Comparison of ENCODE assay signal across 19 cellular contexts in the genomic region with DNA sequence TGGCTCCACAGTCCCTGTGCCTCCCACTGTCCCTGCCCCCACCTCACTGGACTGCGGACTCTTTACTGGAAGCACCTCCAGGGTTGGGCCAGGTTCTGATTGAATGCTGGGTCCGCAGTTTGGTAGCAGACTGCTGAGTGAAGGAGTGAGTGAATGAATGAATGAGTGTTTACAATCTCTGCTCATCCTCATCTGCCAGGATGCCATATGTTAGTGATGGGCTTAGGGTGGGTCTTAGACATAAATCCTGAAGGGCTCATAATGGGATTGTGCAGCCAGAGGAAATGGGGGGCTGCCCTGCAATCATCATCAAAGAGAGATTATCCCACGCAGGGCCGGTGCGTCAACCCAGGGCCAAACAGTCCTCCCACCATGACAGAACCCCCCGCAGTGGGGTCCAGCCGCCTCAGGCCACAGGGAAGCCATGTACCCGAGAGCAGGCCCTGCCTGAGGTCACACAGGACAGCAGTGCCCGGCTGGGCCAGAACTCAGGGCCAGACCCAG. TPM values are rescaled to one million over a fixed set of nuclear protein-coding genes. Genes with fewer than 3 reads are reported as not detected.
"Had no signal": no experiment of that assay in that cellular context is flagged by ENCODE, and none has a peak within 500 bp of the region (broad histone marks: within the 10 kb centered on the region; RNA-seq: fewer than 3 reads in every experiment).

No MANE protein-coding gene starts in this region.

- H3K4me3 ChIP-seq: breast epithelium, lung, testis, upper lobe of right lung had no signal

- DNase-seq: activated B cell treated with CpG ODN at 0.5 μM for 24 hours; activated CD4-positive, alpha-beta T cell treated with anti-CD3 and anti-CD28 coated beads, Interleukin-2, amount 10 ng/mL, durations not matched to agents 24 days and 14 days; amygdala; dermis blood vessel endothelial cell; immature natural killer cell; left cardiac atrium; stimulated activated CD4-positive, alpha-beta T cell treated with anti-CD3 and anti-CD28 coated beads, Interleukin-4, amount 100 ng/mL, for 24 hours; stimulated activated naive CD8-positive, alpha-beta T cell treated with anti-CD3 and anti-CD28 coated beads, Interleukin-15, amount 100 ng/mL, for 72 hours; upper lobe of right lung had no signal

- H3K36me3 Mint-ChIP-seq: immature natural killer cell; natural killer cell treated with Interleukin-12 subunit alpha and Interleukin-12 subunit beta and Interleukin-15 and Interleukin-18, amount 100 ng/mL, for 72 hours had no signal

- H3K27me3 Mint-ChIP-seq: activated CD4-positive, alpha-beta T cell treated with anti-CD3 and anti-CD28 coated beads, Interleukin-2, amount 10 ng/mL, durations not matched to agents 24 days and 14 days; natural killer cell treated with Interleukin-12 subunit alpha and Interleukin-12 subunit beta and Interleukin-15 and Interleukin-18, amount 100 ng/mL, for 72 hours had no signal

- ATAC-seq: activated naive CD4-positive, alpha-beta T cell treated with anti-CD3 and anti-CD28 coated beads, Interleukin-2, amount 50 U/mL, for 72 hours; natural killer cell treated with Interleukin-12 subunit alpha and Interleukin-12 subunit beta and Interleukin-15 and Interleukin-18, amount 100 ng/mL, for 72 hours; stimulated activated naive CD8-positive, alpha-beta T cell treated with anti-CD3 and anti-CD28 coated beads, Interleukin-15, amount 100 ng/mL, for 72 hours; upper lobe of right lung had no signal

- H3K27ac ChIP-seq: breast epithelium, upper lobe of right lung had no signal

- H3K4me1 ChIP-seq: breast epithelium had no signal

- H3K4me3 Mint-ChIP-seq: activated B cell treated with CpG ODN at 0.5 μM for 24 hours; activated CD4-positive, alpha-beta T cell treated with anti-CD3 and anti-CD28 coated beads, Interleukin-2, amount 10 ng/mL, durations not matched to agents 24 days and 14 days; immature natural killer cell; natural killer cell treated with Interleukin-12 subunit alpha and Interleukin-12 subunit beta and Interleukin-15 and Interleukin-18, amount 100 ng/mL, for 72 hours; stimulated activated naive CD8-positive, alpha-beta T cell treated with anti-CD3 and anti-CD28 coated beads, Interleukin-15, amount 100 ng/mL, for 72 hours had no signal

- H3K27me3 ChIP-seq: testis, upper lobe of right lung had no signal

- H3K27ac Mint-ChIP-seq: activated B cell treated with CpG ODN at 0.5 μM for 24 hours; activated CD4-positive, alpha-beta T cell treated with anti-CD3 and anti-CD28 coated beads, Interleukin-2, amount 10 ng/mL, durations not matched to agents 24 days and 14 days; natural killer cell treated with Interleukin-12 subunit alpha and Interleukin-12 subunit beta and Interleukin-15 and Interleukin-18, amount 100 ng/mL, for 72 hours had no signal

- H3K9me3 ChIP-seq: breast epithelium, testis, upper lobe of right lung had no signal

- H3K9me3 Mint-ChIP-seq: activated B cell treated with CpG ODN at 0.5 μM for 24 hours; activated CD4-positive, alpha-beta T cell treated with anti-CD3 and anti-CD28 coated beads, Interleukin-2, amount 10 ng/mL, durations not matched to agents 24 days and 14 days; activated naive CD4-positive, alpha-beta T cell treated with anti-CD3 and anti-CD28 coated beads, Interleukin-2, amount 50 U/mL, for 72 hours; immature natural killer cell; natural killer cell treated with Interleukin-12 subunit alpha and Interleukin-12 subunit beta and Interleukin-15 and Interleukin-18, amount 100 ng/mL, for 72 hours had no signal

- H3K4me1 Mint-ChIP-seq: activated B cell treated with CpG ODN at 0.5 μM for 24 hours had no signal

- H3K36me3 ChIP-seq: breast epithelium, upper lobe of right lung had no signal

RNA-seq across cellular contexts. Expression of a gene that starts 26.1 kb away (rescaled TPM):
- total RNA-seq: activated B cell treated with CpG ODN at 0.5 μM for 24 hours; activated CD4-positive, alpha-beta T cell treated with anti-CD3 and anti-CD28 coated beads, Interleukin-2, amount 10 ng/mL, durations not matched to agents 24 days and 14 days; activated CD8-positive, alpha-beta memory T cell treated with anti-CD3 and anti-CD28 coated beads for 36 hours; activated naive CD4-positive, alpha-beta T cell treated with anti-CD3 and anti-CD28 coated beads, Interleukin-2, amount 50 U/mL, for 72 hours; cerebellum; dermis blood vessel endothelial cell; osteocyte; pulmonary artery endothelial cell; T-helper 1 cell treated with Interleukin-12 subunit alpha and Interleukin-12 subunit beta and Interleukin-4 antibody, amounts not matched to agents 30 ng/mL and 1 ng/mL, for 36 hours had no signal

RNA-seq across cellular contexts. Expression of a gene that starts 54.3 kb away (rescaled TPM):
- total RNA-seq: activated B cell treated with CpG ODN at 0.5 μM for 24 hours; activated CD4-positive, alpha-beta T cell treated with anti-CD3 and anti-CD28 coated beads, Interleukin-2, amount 10 ng/mL, durations not matched to agents 24 days and 14 days; activated CD8-positive, alpha-beta memory T cell treated with anti-CD3 and anti-CD28 coated beads for 36 hours; activated naive CD4-positive, alpha-beta T cell treated with anti-CD3 and anti-CD28 coated beads, Interleukin-2, amount 50 U/mL, for 72 hours; dermis blood vessel endothelial cell; natural killer cell treated with Interleukin-12 subunit alpha and Interleukin-12 subunit beta and Interleukin-15 and Interleukin-18, amount 100 ng/mL, for 72 hours; T-helper 1 cell treated with Interleukin-12 subunit alpha and Interleukin-12 subunit beta and Interleukin-4 antibody, amounts not matched to agents 30 ng/mL and 1 ng/mL, for 36 hours had no signal
